7 cellular contexts compared by ENCODE assay signal in genomic region chr16:57999971-58000705, GRCh38. TPM values are rescaled to one million over a fixed set of nuclear protein-coding genes. Genes with fewer than 3 reads are reported as not detected.
A peak's percentile ranks its signal among the peaks of the same experiment; 100 is the strongest.
DNase-seq lines count a peak whose midpoint lies in the region; ATAC-seq and TF ChIP-seq lines count a peak whose summit lies in the region.

TSS of gene ZNF319 (minus strand) at chr16:58000672. CDS start at chr16:57998265, 2,407 bp downstream.

- intact Hi-C loops in mammary epithelial cell (cut with micrococcal nuclease), result loop anchor here (1.0 to 5.0 kb wide), 7 partner anchors 45 to 423 kb away; no protein-coding TSS in a partner anchor

- H2AFZ ChIP-seq in H9 (ENCODE audit: low read length) (no peak within 1 kb of the TSS), mammary epithelial cell (ENCODE audit: low read depth, low read length) (peak within 1 kb of the TSS; percentile 98)

- H3K27ac Mint-ChIP-seq in H9, result peak within 1 kb of the TSS; percentile 66 to 94 (median 89); a peak in 4 of 7 replicates

- peak within 1 kb of the TSS; percentile 48 for H3K14ac ChIP-seq in H9 (ENCODE audit: insufficient read depth, low read length)

- no peak within 1 kb of the TSS for H4K5ac ChIP-seq in H9 (ENCODE audit: insufficient read length, low read depth, low read length)

- dilution Hi-C loops in mammary epithelial cell (cut with HindIII; ENCODE audit: low sequenced_read_pairs), result no loop called here

- TF ChIP-seq EP300 in suprapubic skin (IDR thresholded peaks at IDR 0.05), result no peak

- peaks cover 8% of the 10 kb centered on the region for H3K23me2 ChIP-seq in H9 (ENCODE audit: insufficient read length, low read depth, low read length, poor library complexity, severe bottlenecking)

- H3K27me3 ChIP-seq in H9 (ENCODE audit: insufficient read depth, low read length) (no peaks in the 10 kb centered on the region), mammary epithelial cell (ENCODE audit: insufficient read depth, low read length) (no peaks in the 10 kb centered on the region), liver (ENCODE audit: control insufficient read depth in 4 of 4, insufficient read depth in 4 of 4, low read length in 3 of 4) (no peaks in the 10 kb centered on the region), suprapubic skin (no peaks in the 10 kb centered on the region)

- H3K36me3 Mint-ChIP-seq in H9 (ENCODE audit: insufficient read depth in 1 of 3, low read depth in 3 of 3), result peaks cover 7 to 41% (median 33%) of the 10 kb centered on the region in 3 experiments; a peak in 6 of 7 replicates

- H2BK12ac ChIP-seq in H9 (ENCODE audit: insufficient read length, low read depth, low read length), result no peak within 1 kb of the TSS

- peak within 1 kb of the TSS; percentile 18 for H3K18ac ChIP-seq in H9 (ENCODE audit: insufficient read length, low read depth, low read length)

- no peak for TF ChIP-seq RAD21 in liver (IDR thresholded peaks at IDR 0.05)

- DNase-seq in H9 (no peak), NCI-H226 (peak; percentile 22), mammary epithelial cell (peak; percentile 8), suprapubic skin (ENCODE audit: low spot score in 2 of 2) (no peak), NCI-H2081 treated with DMSO at 0.1 percent for 48 hours (lab: John Stamatoyannopoulos, UW) (no peak)

- H3K9ac ChIP-seq in H9 (ENCODE audit: extremely low read depth, insufficient read length, low read length) (peak within 1 kb of the TSS; percentile 26), mammary epithelial cell (ENCODE audit: insufficient read depth, low read length) (peak within 1 kb of the TSS; percentile 40), liver (ENCODE audit: low read depth in 1 of 2, low read length in 2 of 2) (peak within 1 kb of the TSS; percentile 41 to 75)

- H3K23ac ChIP-seq in H9 (ENCODE audit: insufficient read length, low read depth, low read length), result no peak within 1 kb of the TSS

- H3K4me1 ChIP-seq in H9 (ENCODE audit: insufficient read depth, low read length) (peaks cover 2% of the 10 kb centered on the region; the same call in 1 of the 2 replicates), mammary epithelial cell (ENCODE audit: insufficient read depth, low read length) (peaks cover 33% of the 10 kb centered on the region), liver (ENCODE audit: control insufficient read depth in 4 of 4, insufficient read depth in 4 of 4, low read length in 3 of 4) (peaks cover 13 to 29% (median 17%) of the 10 kb centered on the region in 4 donors), suprapubic skin (peaks cover 42% of the 10 kb centered on the region)

- BruUV-seq in mammary epithelial cell (replicated peaks; lab: Mats Ljungman, UMichigan), result no TSS peak

- no peak within 1 kb of the TSS for H4K91ac ChIP-seq in H9 (ENCODE audit: insufficient read length, low read depth, low read length)

- no peaks in the 10 kb centered on the region; a peak in 1 of 5 replicates for H3K9me3 Mint-ChIP-seq in H9

- H2BK20ac ChIP-seq in H9 (ENCODE audit: low read depth, low read length, poor library complexity, severe bottlenecking), result no peak within 1 kb of the TSS

- ATAC-seq in GM18519 (IDR thresholded peaks at IDR 0.05; ENCODE audit: low FRiP score, unreplicated experiment), result peak; percentile 9

- H3K4me2 ChIP-seq in H9 (ENCODE audit: insufficient read depth, insufficient read length, low read length) (peak within 1 kb of the TSS; percentile 68), mammary epithelial cell (ENCODE audit: insufficient read depth, low read depth, low read length) (peak within 1 kb of the TSS; percentile 100)

- H3K36me3 ChIP-seq in mammary epithelial cell (ENCODE audit: insufficient read depth, low read length), result peaks cover 12% of the 10 kb centered on the region
- H3K36me3 ChIP-seq in liver (ENCODE audit: control insufficient read depth in 4 of 4, insufficient read depth in 3 of 4, low read depth in 1 of 4, low read length in 3 of 4), result peaks cover 4 to 27% (median 11%) of the 10 kb centered on the region in 4 donors
- H3K36me3 ChIP-seq in suprapubic skin, result peaks cover 28% of the 10 kb centered on the region

- H2AK5ac ChIP-seq in H9 (ENCODE audit: insufficient read length, low read length), result no peak within 1 kb of the TSS

- no peak within 1 kb of the TSS for H2BK120ac ChIP-seq in H9 (ENCODE audit: low read depth, low read length, poor library complexity, severe bottlenecking)

- no peak within 1 kb of the TSS for H3K27ac ChIP-seq in H9 (ENCODE audit: insufficient read length, low read depth, low read length)
- H3K27ac ChIP-seq in mammary epithelial cell (ENCODE audit: insufficient read depth, low read depth, low read length), result peak within 1 kb of the TSS; percentile 49
- peak within 1 kb of the TSS; percentile 87 to 92 for H3K27ac ChIP-seq in liver (ENCODE audit: low read depth in 1 of 2, low read length in 2 of 2)
- H3K27ac ChIP-seq in suprapubic skin, result peak within 1 kb of the TSS; percentile 90

- no peak within 1 kb of the TSS for H3K56ac ChIP-seq in H9 (ENCODE audit: insufficient read length, low read depth, low read length)

- H4K8ac ChIP-seq in H9 (replicated peaks; ENCODE audit: insufficient read length, low read depth, low read length), result no peak within 1 kb of the TSS

- CTCF ChIA-PET in mammary epithelial cell (lab: Charles Lee; ENCODE audit: low non-redundant PET), result interaction anchor here (0.6 to 0.7 kb wide), 3 partner anchors 72 to 264 kb away, joined by 3 to 4 read pairs (median 4); no protein-coding TSS in a partner anchor

- no peak within 1 kb of the TSS for H3K4ac ChIP-seq in H9 (ENCODE audit: low read depth, low read length)

- H3K4me3 ChIP-seq in mammary epithelial cell (replicated peaks in 1 of 3; ENCODE audit: insufficient read depth in 1 of 3, low read depth in 2 of 3, low read length in 3 of 3), result peak within 1 kb of the TSS; percentile 66 to 93 (median 85)
- peak within 1 kb of the TSS; percentile 60 to 92 (median 82) for H3K4me3 ChIP-seq in liver (ENCODE audit: low read depth in 1 of 3, low read length in 3 of 3)
- H3K4me3 ChIP-seq in suprapubic skin, result peak within 1 kb of the TSS; percentile 87

- no peaks in the 10 kb centered on the region; the same call in 1 of the 2 replicates for H3K79me2 ChIP-seq in H9 (ENCODE audit: insufficient read depth, low read length)
- peaks cover 32% of the 10 kb centered on the region for H3K79me2 ChIP-seq in mammary epithelial cell (ENCODE audit: insufficient read depth, low read length)

- H2BK15ac ChIP-seq in H9 (ENCODE audit: low read depth, low read length), result no peak within 1 kb of the TSS

- no peaks in the 10 kb centered on the region for H4K20me1 ChIP-seq in H9 (ENCODE audit: control insufficient read depth, insufficient read depth, insufficient read length)
- no peaks in the 10 kb centered on the region for H4K20me1 ChIP-seq in mammary epithelial cell (ENCODE audit: insufficient read depth, low read length)

- no CpG with 5 or more reads among the region's 95 CpGs for WGBS in H9 (ENCODE audit: extremely low coverage, insufficient read length, low lambda C conversion rate)
- 0% methylated on average over 2 of the region's 95 CpGs for WGBS in mammary epithelial cell (ENCODE audit: low coverage, missing lambda C conversion rate)
- under 1% methylated on average over 95 of the region's 95 CpGs for WGBS in liver
- no CpG with 5 or more reads among the region's 95 CpGs for WGBS in suprapubic skin

- H3K79me1 ChIP-seq in H9 (ENCODE audit: insufficient read depth, low read depth, low read length, poor library complexity, severe bottlenecking), result no peaks in the 10 kb centered on the region

- H3K9me3 ChIP-seq in H9 (ENCODE audit: control insufficient read depth, low read depth, low read length) (no peaks in the 10 kb centered on the region), mammary epithelial cell (replicated peaks; ENCODE audit: insufficient read depth, low read length) (no peaks in the 10 kb centered on the region), liver (ENCODE audit: control insufficient read depth in 4 of 4, low read length in 3 of 4) (no peaks in the 10 kb centered on the region), suprapubic skin (no peaks in the 10 kb centered on the region)

- H3K4me3 Mint-ChIP-seq in H9, result peak within 1 kb of the TSS; percentile 92 to 93

- H2BK5ac ChIP-seq in H9 (ENCODE audit: insufficient read length, low read length), result no peak within 1 kb of the TSS

- H3K4me1 Mint-ChIP-seq in H9, result peaks cover 16 to 17% of the 10 kb centered on the region in 2 experiments

- H3K27me3 Mint-ChIP-seq in H9 (ENCODE audit: low read depth), result no peaks in the 10 kb centered on the region

- in situ Hi-C loops in mammary epithelial cell (cut with MboI; ENCODE audit: low sequenced_read_pairs in 2 of 2), result loop anchor here (5.0 to 25.0 kb wide), 7 partner anchors 98 to 487 kb away; no protein-coding TSS in a partner anchor

- no peak within 1 kb of the TSS for H3T11ph ChIP-seq in H9 (ENCODE audit: low read length)

- no peak for TF ChIP-seq POLR2A in suprapubic skin (IDR thresholded peaks at IDR 0.05)

- TF ChIP-seq CTCF in H9 (conservative IDR thresholded peaks at IDR 0.05) (no peak), mammary epithelial cell (conservative IDR thresholded peaks at IDR 0.05 in 1 of 2, IDR thresholded peaks at IDR 0.05 in 1 of 2; ENCODE audit: extremely low read depth in 1 of 2, insufficient read depth in 1 of 2, low read depth in 1 of 2, low read length in 2 of 2) (no peak), liver (IDR thresholded peaks at IDR 0.05; ENCODE audit: low read depth, low read length, missing input control) (no peak), suprapubic skin (IDR thresholded peaks at IDR 0.05) (no peak)

TF ChIP-seq in liver, 16 proteins besides CTCF, POLR2A, EP300 and RAD21 (continues in another document):
- TF ChIP-seq MAX (IDR thresholded peaks at IDR 0.05), result no peak
- TF ChIP-seq FOXA2 (IDR thresholded peaks at IDR 0.05), result no peak
- TF ChIP-seq RXRA (IDR thresholded peaks at IDR 0.05), result no peak
- no peak for TF ChIP-seq YY1 (IDR thresholded peaks at IDR 0.05)
- no peak for TF ChIP-seq EGR1 (IDR thresholded peaks at IDR 0.05; ENCODE audit: low read depth in 2 of 2)
- no peak for TF ChIP-seq HNF4G (IDR thresholded peaks at IDR 0.05)
- no peak for TF ChIP-seq HNF4A (conservative IDR thresholded peaks at IDR 0.05)
- no peak for TF ChIP-seq SP1 (IDR thresholded peaks at IDR 0.05)
- TF ChIP-seq ATF3 (IDR thresholded peaks at IDR 0.05), result no peak
- TF ChIP-seq TAF1 (conservative IDR thresholded peaks at IDR 0.05), result no peak
- no peak for TF ChIP-seq GABPA (IDR thresholded peaks at IDR 0.05 in 1 of 2, conservative IDR thresholded peaks at IDR 0.05 in 1 of 2)

RNA-seq across cellular contexts. Expression of gene ZNF319, which starts in this region (rescaled TPM):
- total RNA-seq in H9 (2021) (5.6 and 6.6 TPM in 2 replicates), mammary epithelial cell (10 to 100 TPM in 1 of 2 donors, 1 to 10 TPM in 1; 7.2 to 13.1 TPM), liver (1 to 10 TPM; 2.6 TPM), suprapubic skin (10 to 100 TPM in 3 of 4 donors, 1 to 10 TPM in 1; 4.2 to 16.6 (median 11.6) TPM)
- polyA plus RNA-seq in mammary epithelial cell (5.2 TPM), liver (1 to 10 TPM in 1 of 2 donors, under 1 TPM in 1; 0.64 to 3.4 TPM)
- polyA minus RNA-seq in mammary epithelial cell, result 28.0 TPM

Comparison
In these comparisons a context has a peak if more than half of its experiments do, and no peak if none do; other contexts are left out.
1. DNase-seq: peak in NCI-H226 (single experiment) and mammary epithelial cell (single experiment); none in H9 (single experiment), suprapubic skin (0 of 2) and NCI-H2081 treated with DMSO at 0.1 percent for 48 hours (single experiment).
2. Peak in every context shown above with its lines, with median percentiles within 50 percentile points of each other: H3K9ac ChIP-seq and H3K4me3 ChIP-seq.